Comparison of ENCODE assay signal across 7 cellular contexts in genomic region chr2:189440644-189440946, GRCh38. TPM values are rescaled to one million over a fixed set of nuclear protein-coding genes. Genes with fewer than 3 reads are reported as not detected.
DNase-seq lines count a peak whose midpoint lies in the region; ATAC-seq lines count a peak whose summit lies in the region.

No MANE protein-coding gene starts in this region.

- no peaks in the 10 kb centered on the region for H3K9me3 ChIP-seq in subcutaneous abdominal adipose tissue (ENCODE audit: control insufficient read depth in 5 of 5, low read length in 5 of 5)

- no peaks in the 10 kb centered on the region for H3K27me3 ChIP-seq in subcutaneous abdominal adipose tissue (ENCODE audit: control insufficient read depth in 5 of 5, insufficient read depth in 4 of 5, low read length in 5 of 5)

- no peak for DNase-seq in activated naive CD8-positive, alpha-beta T cell treated with anti-CD3 and anti-CD28 coated beads, Interleukin-2, amount 10 ng/mL, durations not matched to agents 7 days and 5 days
- DNase-seq in iPS-NIHi11 (ENCODE audit: low spot score) (peak; percentile 38), RKO (ENCODE audit: low spot score) (no peak)
- no peak for DNase-seq in effector CD4-positive, alpha-beta T cell

- peaks cover 2% of the 10 kb centered on the region for H3K9me3 Mint-ChIP-seq in activated naive CD8-positive, alpha-beta T cell treated with anti-CD3 and anti-CD28 coated beads, Interleukin-2, amount 10 ng/mL, durations not matched to agents 7 days and 5 days

- peak overlapping the region; percentile 86 to 100 (median 95) for H3K4me3 ChIP-seq in subcutaneous abdominal adipose tissue (ENCODE audit: low read depth in 1 of 5, low read length in 5 of 5)

- H3K4me1 ChIP-seq in subcutaneous abdominal adipose tissue (ENCODE audit: control insufficient read depth in 5 of 5, insufficient read depth in 5 of 5, low read length in 5 of 5): peaks cover 2 to 21% (median 17%) of the 10 kb centered on the region in 5 donors

- no peaks in the 10 kb centered on the region for H3K27me3 Mint-ChIP-seq in activated naive CD8-positive, alpha-beta T cell treated with anti-CD3 and anti-CD28 coated beads, Interleukin-2, amount 10 ng/mL, durations not matched to agents 7 days and 5 days

- peak overlapping the region; percentile 99 for H3K27ac Mint-ChIP-seq in activated naive CD8-positive, alpha-beta T cell treated with anti-CD3 and anti-CD28 coated beads, Interleukin-2, amount 10 ng/mL, durations not matched to agents 7 days and 5 days

- H3K4me3 Mint-ChIP-seq in activated naive CD8-positive, alpha-beta T cell treated with anti-CD3 and anti-CD28 coated beads, Interleukin-2, amount 10 ng/mL, durations not matched to agents 7 days and 5 days: no peak overlapping the region

- ATAC-seq in GM19395 (IDR thresholded peaks at IDR 0.05; ENCODE audit: unreplicated experiment) (peak; percentile 42), HG03095 (IDR thresholded peaks at IDR 0.05; ENCODE audit: unreplicated experiment) (peak; percentile 23)
- ATAC-seq in activated naive CD8-positive, alpha-beta T cell treated with anti-CD3 and anti-CD28 coated beads, Interleukin-2, amount 10 ng/mL, durations not matched to agents 7 days and 5 days (ENCODE audit: low read depth): peak; percentile 15

- peak overlapping the region; percentile 81 to 94 (median 91) for H3K9ac ChIP-seq in subcutaneous abdominal adipose tissue (ENCODE audit: low read length in 5 of 5)

- H3K27ac ChIP-seq in subcutaneous abdominal adipose tissue (ENCODE audit: low read depth, low read length): peak overlapping the region; percentile 96

- peaks cover 12% of the 10 kb centered on the region for H3K4me1 Mint-ChIP-seq in activated naive CD8-positive, alpha-beta T cell treated with anti-CD3 and anti-CD28 coated beads, Interleukin-2, amount 10 ng/mL, durations not matched to agents 7 days and 5 days

- POLR2A ChIA-PET in activated naive CD8-positive, alpha-beta T cell treated with anti-CD3 and anti-CD28 coated beads, Interleukin-2, amount 10 ng/mL, durations not matched to agents 7 days and 5 days (lab: Charles Lee): interaction anchor here (1.5 to 2.3 kb wide), 2 partner anchors 33 to 322 kb away, joined by 6 to 9 read pairs; partner anchors contain the start of gene OSGEPL1

- peaks cover 3% of the 10 kb centered on the region for H3K36me3 Mint-ChIP-seq in activated naive CD8-positive, alpha-beta T cell treated with anti-CD3 and anti-CD28 coated beads, Interleukin-2, amount 10 ng/mL, durations not matched to agents 7 days and 5 days

- peaks cover 0 to 5% (median 0%) of the 10 kb centered on the region in 5 donors for H3K36me3 ChIP-seq in subcutaneous abdominal adipose tissue (ENCODE audit: control insufficient read depth in 5 of 5, insufficient read depth in 5 of 5, low read length in 5 of 5)

RNA-seq across cellular contexts. Expression of gene WDR75, which starts 0.7 kb away (rescaled TPM):
- total RNA-seq in activated naive CD8-positive, alpha-beta T cell treated with anti-CD3 and anti-CD28 coated beads, Interleukin-2, amount 10 ng/mL, durations not matched to agents 7 days and 5 days: 10 to 100 TPM; 51.6 to 55.5 TPM
